ENCODE assay signal across 32 cellular contexts in genomic region chr13:112661291-112661690, GRCh38.
"Had no signal": no experiment of that assay in that cellular context is flagged by ENCODE, and none has a peak within 500 bp of the region (broad histone marks: within the 10 kb centered on the region; RNA-seq: fewer than 3 reads in every experiment).

No MANE protein-coding gene starts in this region.

- H3K27ac ChIP-seq: adrenal gland, ascending aorta, body of pancreas, brain microvascular endothelial cell, breast epithelium, cardiac muscle cell had no signal

- H3K4me1 ChIP-seq: adrenal gland, ascending aorta, breast epithelium had no signal

- FAIRE-seq: astrocyte, bronchial epithelial cell had no signal

- DNase-seq: activated effector memory CD4-positive, alpha-beta T cell treated with anti-CD3 and anti-CD28 coated beads, Interleukin-2, amount 50 U/mL, for 16 hours; activated effector memory CD4-positive, alpha-beta T cell treated with Interleukin-2 at 50 U/mL for 16 hours; activated gamma-delta T cell; activated gamma-delta T cell treated with Interleukin-2 at 50 U/mL for 16 hours; activated naive CD4-positive, alpha-beta T cell; activated naive CD4-positive, alpha-beta T cell treated with anti-CD3 and anti-CD28 coated beads for 36 hours; activated naive CD4-positive, alpha-beta T cell treated with anti-CD3 and anti-CD28 coated beads, Interleukin-2, amount 10 ng/mL, durations not matched to agents 7 days and 5 days; activated naive CD4-positive, alpha-beta T cell treated with anti-CD3 and anti-CD28 coated beads, Interleukin-2, amount 50 U/mL, for 16 hours; activated naive CD4-positive, alpha-beta T cell treated with Interleukin-2 at 50 U/mL for 16 hours; activated naive CD8-positive, alpha-beta T cell treated with anti-CD3 and anti-CD28 coated beads for 36 hours; activated naive CD8-positive, alpha-beta T cell treated with anti-CD3 and anti-CD28 coated beads, Interleukin-2, amount 10 ng/mL, durations not matched to agents 7 days and 5 days; activated naive CD8-positive, alpha-beta T cell treated with anti-CD3 and anti-CD28 coated beads, Interleukin-2, amount 50 U/mL, for 24 hours; activated T-cell treated with anti-CD3 and anti-CD28 coated beads, Interleukin-2, amount 50 U/mL, for 4 hours; activated T-cell treated with anti-CD3 and anti-CD28 coated beads, Interleukin-2, amount 50 U/mL, for 48 hours; activated T-cell treated with anti-CD3 and anti-CD28 coated beads, Interleukin-2, amount 50 U/mL, for 72 hours; adrenal gland; amniotic stem cell; amygdala; anterior cingulate cortex; aorta; body of pancreas; brain microvascular endothelial cell; caudate nucleus; central memory CD4-positive, alpha-beta T cell; cerebellar nuclear complex had no signal

- H3K27me3 ChIP-seq: adrenal gland, ascending aorta, body of pancreas, brain microvascular endothelial cell, breast epithelium, cardiac muscle cell had no signal

- H3K4me3 ChIP-seq: adrenal gland, ascending aorta, body of pancreas, breast epithelium, cardiac muscle cell had no signal

- H3K9me3 ChIP-seq: adrenal gland, ascending aorta, body of pancreas, breast epithelium had no signal

- ATAC-seq: activated naive CD4-positive, alpha-beta T cell treated with anti-CD3 and anti-CD28 coated beads, Interleukin-2, amount 50 U/mL, for 72 hours; activated naive CD8-positive, alpha-beta T cell treated with anti-CD3 and anti-CD28 coated beads, Interleukin-2, amount 50 U/mL, for 24 hours; activated T-cell treated with anti-CD3 and anti-CD28 coated beads, Interleukin-2, amount 50 U/mL, for 4 hours; activated T-cell treated with anti-CD3 and anti-CD28 coated beads, Interleukin-2, amount 50 U/mL, for 72 hours; activated T-helper 17 cell treated with anti-CD3 and anti-CD28 coated beads, Interleukin-2, amount 50 U/mL, for 72 hours; body of pancreas had no signal

- H3K36me3 ChIP-seq: adrenal gland, ascending aorta, brain microvascular endothelial cell, breast epithelium, cardiac muscle cell had no signal
